1 cellular context compared by ENCODE assay signal in the genomic region with DNA sequence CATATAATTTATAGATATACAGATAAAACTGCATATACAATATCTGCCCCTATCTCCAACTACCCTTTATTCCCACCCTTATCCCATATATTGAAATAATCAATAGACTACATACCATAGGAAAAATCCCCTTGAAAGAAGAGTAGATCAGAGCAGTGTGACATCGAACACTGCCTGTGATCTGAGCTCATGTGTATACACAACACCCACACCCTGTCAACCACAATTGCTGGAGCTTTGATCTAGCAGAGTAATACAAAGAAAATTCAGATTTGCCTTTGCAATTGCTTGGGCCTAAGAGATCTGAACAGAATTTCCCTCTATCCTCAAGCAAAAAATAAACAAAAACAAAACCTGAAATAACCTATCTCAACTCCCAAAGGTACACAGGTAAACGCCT.
TF ChIP-seq lines count a peak whose summit lies in the region.

No MANE protein-coding gene starts in this region.

TF ChIP-seq in IMR-90, 13 proteins besides CTCF, POLR2A, EP300 and RAD21 (continued from another document):
- TF ChIP-seq NFE2L2 (IDR thresholded peaks at IDR 0.05; ENCODE audit: low read depth, low read length) (no peak), SMC3 (IDR thresholded peaks at IDR 0.05; ENCODE audit: low read depth, low read length) (no peak)
